In the genomic region with DNA sequence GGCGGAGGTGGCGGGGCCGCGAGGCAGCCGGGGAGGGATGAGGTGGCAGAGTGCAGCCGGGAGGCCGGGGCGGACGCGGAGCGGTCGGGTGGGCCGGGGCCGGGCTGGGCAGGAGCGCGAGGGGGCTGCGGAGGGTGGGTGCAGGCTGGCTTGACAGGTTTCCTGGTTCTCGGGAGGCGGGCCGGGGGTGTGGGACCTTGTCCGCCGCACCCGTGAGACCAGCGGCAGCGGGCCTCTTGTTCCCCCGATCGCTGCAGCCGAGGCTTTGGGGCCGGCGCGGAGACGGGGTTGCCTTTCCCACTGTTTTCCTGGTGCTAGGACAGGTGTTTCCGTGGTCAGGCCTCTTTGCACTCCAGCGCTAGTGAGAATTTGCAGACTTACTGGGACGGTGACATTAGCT, we compare ENCODE assay signal across 8 cellular contexts. TPM values are rescaled to one million over a fixed set of nuclear protein-coding genes. Genes with fewer than 3 reads are reported as not detected.
DNase-seq lines count a peak whose midpoint lies in the region; TF ChIP-seq lines count a peak whose summit lies in the region.
"Not testable (repeated sequence)": the region's sequence is repeated elsewhere in the genome, so short reads cannot be mapped to it uniquely, and the experiment has no call there.

No MANE protein-coding gene starts in this region.

- H3K27ac ChIP-seq in ascending aorta = peak overlapping the region; percentile 86 to 87
- H3K27ac ChIP-seq in cardiac muscle cell = peak overlapping the region; percentile 94
- peak overlapping the region; percentile 93 for H3K27ac ChIP-seq in suprapubic skin

- intact Hi-C loops in ascending aorta (cut with DNase I) = loop anchor here (1.0 to 10.0 kb wide), 7 partner anchors 32 to 834 kb away; partner anchors contain the start of genes ERV3-1, VKORC1L1, ZNF107 and ZNF680

- not testable (repeated sequence) for H3K36me3 ChIP-seq in ascending aorta; cardiac muscle cell; neuron (ENCODE audit: insufficient read depth, low read length); suprapubic skin

- peak; percentile 56 for DNase-seq in G401 (ENCODE audit: low spot score)
- DNase-seq in HFFc6 = peak; percentile 1
- DNase-seq in M059J (ENCODE audit: low read depth) = peak; percentile 48
- peak; percentile 9 to 15 (median 13) for DNase-seq in T-helper 1 cell
- peak in 1 of 2 donors; percentile 68 for DNase-seq in ascending aorta (ENCODE audit: low spot score in 2 of 2)
- peak; percentile 20 to 62 for DNase-seq in cardiac muscle cell (ENCODE audit: low read depth in 1 of 2, low spot score in 1 of 2)
- DNase-seq in suprapubic skin (ENCODE audit: low spot score in 2 of 2) = peak; percentile 71 to 79

- peaks cover 25% of the 10 kb centered on the region for H3K4me1 Mint-ChIP-seq in HFFc6 (ENCODE audit: low read depth)

- in situ Hi-C loops in G401 (cut with HindIII; ENCODE audit: low sequenced_read_pairs) = not testable (repeated sequence)

- H3K4me3 Mint-ChIP-seq in HFFc6 = peak overlapping the region; percentile 91

- not testable (repeated sequence) for TF ChIP-seq POLR2A in suprapubic skin (IDR thresholded peaks at IDR 0.05)

- not testable (repeated sequence) for H2AFZ ChIP-seq in neuron (ENCODE audit: low read depth, low read length)

- not testable (repeated sequence) for H3K36me3 Mint-ChIP-seq in HFFc6 (ENCODE audit: low read depth)

- not testable (repeated sequence) for TF ChIP-seq EP300 in suprapubic skin (IDR thresholded peaks at IDR 0.05)

- not testable (repeated sequence) for H3K9me3 Mint-ChIP-seq in HFFc6

- H3K27me3 Mint-ChIP-seq in HFFc6 (ENCODE audit: insufficient read depth) = not testable (repeated sequence)

- H3K9me3 ChIP-seq in ascending aorta; cardiac muscle cell (ENCODE audit: low read depth); neuron (ENCODE audit: low read length); suprapubic skin: not testable (repeated sequence)

- H3K27ac Mint-ChIP-seq in HFFc6 = peak overlapping the region; percentile 66

- TF ChIP-seq CTCF in HFFc6 (IDR thresholded peaks at IDR 0.05); ascending aorta (IDR thresholded peaks at IDR 0.05); cardiac muscle cell (IDR thresholded peaks at IDR 0.05; ENCODE audit: low read depth, low read length); suprapubic skin (IDR thresholded peaks at IDR 0.05): not testable (repeated sequence)

- peak overlapping the region; percentile 86 to 98 for H3K4me3 ChIP-seq in ascending aorta
- peak overlapping the region; percentile 92 for H3K4me3 ChIP-seq in cardiac muscle cell
- peak overlapping the region; percentile 57 for H3K4me3 ChIP-seq in neuron (ENCODE audit: low read length)
- H3K4me3 ChIP-seq in suprapubic skin = peak overlapping the region; percentile 75

- not testable (repeated sequence) for H3K4me1 ChIP-seq in ascending aorta; cardiac muscle cell (ENCODE audit: low read depth); neuron (ENCODE audit: insufficient read depth, low read length)
- peaks cover 18% of the 10 kb centered on the region for H3K4me1 ChIP-seq in suprapubic skin

- not testable (repeated sequence) for H3K27me3 ChIP-seq in ascending aorta; cardiac muscle cell; neuron (ENCODE audit: insufficient read depth, low read length); suprapubic skin

- WGBS in suprapubic skin = no CpG with 5 or more reads among the region's 35 CpGs

RNA-seq across cellular contexts. Expression of gene ERV3-1, which starts 32.3 kb away (rescaled TPM):
- 5.3 and 5.8 TPM in 2 replicates for total RNA-seq in G401 (2014; rRNA removed; shearing (Covaris generic))
- 1 to 10 TPM; 2.4 to 3.5 (median 3.0) TPM for total RNA-seq in HFFc6 (2021; fragmentation: NEBNext Ultra II Directional; extraction: Animal tissue kit (Norgen Biotek cat#: 25700))
- total RNA-seq in M059J (2014; rRNA removed; shearing (Covaris generic)) = 2.3 and 3.9 TPM in 2 replicates
- total RNA-seq in ascending aorta (9.5 TPM), cardiac muscle cell (17.4 and 23.7 TPM in 2 replicates), suprapubic skin (10 to 100 TPM; 11.3 to 45.1 (median 33.4) TPM)
- polyA plus RNA-seq in cardiac muscle cell = 23.2 and 29.2 TPM in 2 replicates

RNA-seq across cellular contexts. Expression of gene ZNF117, which starts 47.9 kb away (rescaled TPM):
- total RNA-seq in G401 (2014; rRNA removed; shearing (Covaris generic)) = 1.3 and 3.1 TPM in 2 replicates
- 1 to 10 TPM in 5 of 6 experiments, under 1 TPM in 1; 0.63 to 1.7 (median 1.3) TPM for total RNA-seq in HFFc6 (2021; fragmentation: NEBNext Ultra II Directional; extraction: Animal tissue kit (Norgen Biotek cat#: 25700))
- total RNA-seq in M059J (2014; rRNA removed; shearing (Covaris generic)) = 4.7 and 5.0 TPM in 2 replicates
- 6.4 TPM for total RNA-seq in ascending aorta
- 6.0 and 10.0 TPM in 2 replicates for total RNA-seq in cardiac muscle cell
- polyA plus RNA-seq in cardiac muscle cell = 5.4 and 5.5 TPM in 2 replicates
- total RNA-seq in suprapubic skin = 10 to 100 TPM in 2 of 4 donors, 1 to 10 TPM in 2; 5.3 to 18.2 (median 11.8) TPM
